Comparison of ENCODE assay signal across 32 cellular contexts in the genomic region with DNA sequence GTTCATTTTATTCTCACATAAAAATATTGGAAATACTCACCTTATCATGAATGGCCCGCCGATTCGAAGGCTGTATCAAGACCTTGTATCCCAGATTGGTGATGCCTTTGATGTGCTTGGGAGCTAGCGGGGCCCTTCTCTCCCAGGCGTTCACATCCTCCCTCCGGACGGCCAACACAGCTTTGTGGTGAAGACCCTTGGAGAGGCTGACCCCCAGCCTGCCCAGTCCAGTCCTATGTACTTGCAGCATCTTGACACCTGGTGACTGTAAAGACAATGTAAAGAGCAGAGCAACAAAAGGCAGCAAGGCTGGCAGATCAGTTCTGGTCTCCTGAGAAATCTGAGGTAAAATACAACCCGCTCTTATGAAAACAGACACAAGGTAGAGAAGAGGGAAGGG.
"Had no signal": no experiment of that assay in that cellular context is flagged by ENCODE, and none has a peak within 500 bp of the region (broad histone marks: within the 10 kb centered on the region; RNA-seq: fewer than 3 reads in every experiment).

No MANE protein-coding gene starts in this region.

- H3K27ac ChIP-seq: heart right ventricle, hepatocyte, left lung, lower lobe of right lung, pancreas, prostate gland, skin epidermis, stomach, testis, thyroid gland, transverse colon, upper lobe of right lung had no signal

- H3K36me3 Mint-ChIP-seq: mesothelial cell of epicardium, natural killer cell had no signal

- DNase-seq: heart right ventricle; islet precursor cell; kidney glomerular epithelial cell; left colon; lower lobe of right lung; mammary epithelial cell; mesendoderm; naive B cell; natural killer cell; nephron progenitor cell; nucleus accumbens; retina; right cardiac atrium; stimulated activated CD4-positive, alpha-beta T cell treated with anti-CD3 and anti-CD28 coated beads, Interleukin-12 subunit alpha, Interleukin-12 subunit beta, amount 100 ng/mL, for 4 hours; stimulated activated CD4-positive, alpha-beta T cell treated with anti-CD3 and anti-CD28 coated beads, Interleukin-15, amount 100 ng/mL, for 24 hours; stimulated activated CD4-positive, alpha-beta T cell treated with anti-CD3 and anti-CD28 coated beads, Interleukin-2, amount 100 ng/mL, for 24 hours; stimulated activated CD4-positive, alpha-beta T cell treated with anti-CD3 and anti-CD28 coated beads, Interleukin-4, amount 100 ng/mL, for 1 hour; stimulated activated naive B cell treated with anti-CD40 and anti-IgM and Interleukin-4, amounts not matched to agents 10 μg/mL and 1 μg/mL and 100 μg/mL, for 72 hours; stimulated activated naive CD8-positive, alpha-beta T cell treated with anti-CD3 and anti-CD28 coated beads, Interleukin-15, Interleukin-2, amounts not matched to agents 100 U/mL and 50 U/mL, for 24 hours; stomach; testis; thyroid gland; transverse colon; upper lobe of right lung had no signal

- H3K4me3 Mint-ChIP-seq: mesothelial cell of epicardium; naive B cell; natural killer cell; nephron progenitor cell; stimulated activated naive B cell treated with anti-CD40 and anti-IgM and Interleukin-4, amounts not matched to agents 10 μg/mL and 1 μg/mL and 100 μg/mL, for 72 hours had no signal

- H3K9me3 Mint-ChIP-seq: mesothelial cell of epicardium; stimulated activated naive B cell treated with anti-CD40 and anti-IgM and Interleukin-4, amounts not matched to agents 10 μg/mL and 1 μg/mL and 100 μg/mL, for 72 hours had no signal

- H3K27me3 ChIP-seq: heart right ventricle, hepatocyte, left lung, pancreas, stomach, testis, thyroid gland, transverse colon, upper lobe of right lung had no signal

- H3K27me3 Mint-ChIP-seq: naive B cell; stimulated activated naive B cell treated with anti-CD40 and anti-IgM and Interleukin-4, amounts not matched to agents 10 μg/mL and 1 μg/mL and 100 μg/mL, for 72 hours had no signal

- H3K4me1 ChIP-seq: pancreas, prostate gland, testis had no signal

- H3K36me3 ChIP-seq: left lung, pancreas, prostate gland, thyroid gland, transverse colon had no signal

- FAIRE-seq: pancreas, urothelium cell line had no signal

- ATAC-seq: heart right ventricle; left colon; left lung; lower lobe of right lung; natural killer cell; pancreas; right cardiac atrium; sciatic nerve; stimulated activated naive B cell treated with anti-CD40 and anti-IgM and Interleukin-4, amounts not matched to agents 10 μg/mL and 1 μg/mL and 100 μg/mL, for 72 hours; stimulated activated naive CD8-positive, alpha-beta T cell treated with anti-CD3 and anti-CD28 coated beads, Interleukin-15, Interleukin-2, amounts not matched to agents 100 U/mL and 50 U/mL, for 24 hours; upper lobe of right lung had no signal

- H3K27ac Mint-ChIP-seq: mesothelial cell of epicardium; naive B cell; natural killer cell; nephron progenitor cell; stimulated activated naive B cell treated with anti-CD40 and anti-IgM and Interleukin-4, amounts not matched to agents 10 μg/mL and 1 μg/mL and 100 μg/mL, for 72 hours had no signal

- H2AFZ ChIP-seq: hepatocyte had no signal

- H3K9me3 ChIP-seq: heart right ventricle, left lung, lower lobe of right lung, pancreas, prostate gland, stomach, testis, thyroid gland, transverse colon, upper lobe of right lung had no signal

- H3K4me2 ChIP-seq: hepatocyte had no signal

- H3K4me3 ChIP-seq: heart right ventricle, hepatocyte, left lung, lower lobe of right lung, pancreas, prostate gland, skin epidermis, stomach, testis, thyroid gland, transverse colon, upper lobe of right lung had no signal
